In genomic region chr6:6004147-6004995, GRCh38 we compare ENCODE assay signal across 8 cellular contexts. TPM values are rescaled to one million over a fixed set of nuclear protein-coding genes. Genes with fewer than 3 reads are reported as not detected.
A peak's percentile ranks its signal among the peaks of the same experiment; 100 is the strongest.
DNase-seq lines count a peak whose midpoint lies in the region; ATAC-seq and TF ChIP-seq lines count a peak whose summit lies in the region.

No MANE protein-coding gene starts in this region.

- intact Hi-C loops in A673 (cut with micrococcal nuclease; ENCODE audit: unreplicated experiment) = loop anchor here (2.0 kb wide), 1 partner anchor 534 kb away; no protein-coding TSS in a partner anchor
- intact Hi-C loops in sciatic nerve (cut with DNase I) = no loop called here

- H3K27ac ChIP-seq in A673 (ENCODE audit: low read depth, low read length, poor library complexity, severe bottlenecking) = peak overlapping the region; percentile 87
- no peak overlapping the region for H3K27ac ChIP-seq in mesendoderm (ENCODE audit: low read depth, low read length)

- H3K23ac ChIP-seq in mesendoderm (ENCODE audit: low read length) = no peak overlapping the region

- H3K27me3 ChIP-seq in A673 (replicated peaks; ENCODE audit: insufficient read depth, low read depth, low read length, poor library complexity) (no peaks in the 10 kb centered on the region), adipocyte (replicated peaks; ENCODE audit: control insufficient read depth, insufficient read depth, low read length) (peaks cover 24% of the 10 kb centered on the region), mesendoderm (ENCODE audit: insufficient read depth, low read length, poor library complexity) (peaks cover 66% of the 10 kb centered on the region)

- no TSS peak for BruUV-seq in A673 (replicated peaks; lab: Mats Ljungman, UMichigan)

- no peak overlapping the region for H2BK120ac ChIP-seq in mesendoderm (ENCODE audit: low read depth, low read length)

- H3K4ac ChIP-seq in mesendoderm (ENCODE audit: low read depth, low read length) = no peak overlapping the region

- peak overlapping the region; percentile 60 for H3K56ac ChIP-seq in mesendoderm (ENCODE audit: low read length)

- peaks cover 16% of the 10 kb centered on the region for H3K4me1 ChIP-seq in A673 (ENCODE audit: insufficient read depth, low read length, poor library complexity, severe bottlenecking)
- peaks cover 28% of the 10 kb centered on the region for H3K4me1 ChIP-seq in adipocyte (ENCODE audit: control insufficient read depth, insufficient read depth, low read length)
- peaks cover 6% of the 10 kb centered on the region for H3K4me1 ChIP-seq in mesendoderm (ENCODE audit: control insufficient read depth, low read depth, low read length)

- TF ChIP-seq CTCF in A673 (conservative IDR thresholded peaks at IDR 0.05; ENCODE audit: low read depth, low read length) = no peak
- TF ChIP-seq CTCF in GM12875 (IDR thresholded peaks at IDR 0.05; ENCODE audit: borderline replicate concordance, insufficient read depth, low read depth, low read length) = no peak

- WGBS in mesendoderm (ENCODE audit: extremely low coverage, insufficient coverage, low lambda C conversion rate) = no CpG with 5 or more reads among the region's 49 CpGs

- CTCF ChIA-PET in A673 (lab: Charles Lee) = no interaction called here

- H4K8ac ChIP-seq in mesendoderm (ENCODE audit: low read depth, low read length) = no peak overlapping the region

- H2BK5ac ChIP-seq in mesendoderm (ENCODE audit: low read length) = no peak overlapping the region

- no peak overlapping the region for H2BK15ac ChIP-seq in mesendoderm (replicated peaks; ENCODE audit: low read depth)

- H3K79me1 ChIP-seq in mesendoderm (ENCODE audit: low read length) = no peaks in the 10 kb centered on the region

- no peak overlapping the region for H3K18ac ChIP-seq in mesendoderm (ENCODE audit: low read length)

- ATAC-seq in GM18520 (IDR thresholded peaks at IDR 0.05; ENCODE audit: unreplicated experiment) (no peak), sciatic nerve (no peak)

- no peaks in the 10 kb centered on the region for H3K9me3 ChIP-seq in A673 (ENCODE audit: low read depth, low read length, poor library complexity, severe bottlenecking)
- H3K9me3 ChIP-seq in adipocyte (ENCODE audit: control insufficient read depth, low read length) = no peaks in the 10 kb centered on the region

- peak overlapping the region; percentile 93 for H3K4me2 ChIP-seq in mesendoderm (ENCODE audit: low read length)

- POLR2A ChIA-PET in A673 (lab: Charles Lee; ENCODE audit: low non-redundant PET) = interaction anchor here (0.5 kb wide), 1 partner anchor 224 kb away, joined by 3 read pairs; no protein-coding TSS in a partner anchor

- H3K4me3 ChIP-seq in A673 (ENCODE audit: low read depth, low read length, poor library complexity, severe bottlenecking) = peak overlapping the region; percentile 66
- peak overlapping the region; percentile 26 for H3K4me3 ChIP-seq in GM12875 (ENCODE audit: low read depth, low read length)
- peak overlapping the region; percentile 86 for H3K4me3 ChIP-seq in adipocyte (ENCODE audit: low read length)
- peak overlapping the region; percentile 29 for H3K4me3 ChIP-seq in mesendoderm (ENCODE audit: low read length)

- H3K79me2 ChIP-seq in mesendoderm (ENCODE audit: control insufficient read depth, insufficient read depth, low read length) = no peaks in the 10 kb centered on the region

- H2AK5ac ChIP-seq in mesendoderm (ENCODE audit: low read length) = no peak overlapping the region

- H3K9ac ChIP-seq in adipocyte (ENCODE audit: low read length) (peak overlapping the region; percentile 91), mesendoderm (ENCODE audit: low read length) (peak overlapping the region; percentile 55)

- H3K36me3 ChIP-seq in A673 (ENCODE audit: insufficient read depth, low read length, poor library complexity, severe bottlenecking) (peaks cover 21% of the 10 kb centered on the region), adipocyte (ENCODE audit: control insufficient read depth, insufficient read depth, low read length, severe bottlenecking) (no peaks in the 10 kb centered on the region), mesendoderm (ENCODE audit: control insufficient read depth, insufficient read depth, low read length) (no peaks in the 10 kb centered on the region)

- H4K5ac ChIP-seq in mesendoderm (ENCODE audit: low read length) = no peak overlapping the region

- DNase-seq in A673 (ENCODE audit: low spot score) (peak; percentile 74), adipocyte (ENCODE audit: low read depth) (no peak), mesendoderm (peak; percentile 33), sciatic nerve (ENCODE audit: low spot score) (no peak), RKO (ENCODE audit: low spot score) (no peak)
- no peak for DNase-seq in stimulated activated CD4-positive, alpha-beta T cell treated with anti-CD3 and anti-CD28 coated beads, Interleukin-2, amount 100 ng/mL, for 24 hours

RNA-seq across cellular contexts. Expression of gene NRN1, which starts 2.4 kb away (rescaled TPM):
- total RNA-seq in A673 (2021) = 37.0 and 46.1 TPM in 2 replicates
- 0.25 TPM for polyA plus RNA-seq in mesendoderm (2013, experiment 1 of 2)
- 0.25 TPM for polyA plus RNA-seq in mesendoderm (2013, experiment 2 of 2)
- total RNA-seq in sciatic nerve = 90.1 TPM

Comparison
In these comparisons a context has a peak if more than half of its experiments do, and no peak if none do; other contexts are left out.
1. DNase-seq: peak in A673 (single experiment) and mesendoderm (single experiment); none in adipocyte (single experiment), stimulated activated CD4-positive, alpha-beta T cell treated with anti-CD3 and anti-CD28 coated beads, Interleukin-2, amount 100 ng/mL, for 24 hours (0 of 2), sciatic nerve (single experiment) and RKO (single experiment).
2. H3K4me3 ChIP-seq: peak in every context shown above with its lines; median percentile 86 in adipocyte; 66 in A673; 29 in mesendoderm; 26 in GM12875.